In genomic region chr12:40039598-40039997, GRCh38 we compare ENCODE assay signal across 34 cellular contexts.
"Had no signal": no experiment of that assay in that cellular context is flagged by ENCODE, and none has a peak within 500 bp of the region (broad histone marks: within the 10 kb centered on the region; RNA-seq: fewer than 3 reads in every experiment).

No MANE protein-coding gene starts in this region.

- H3K27me3 ChIP-seq: MG63 had no signal

- H3K9ac ChIP-seq: KMS-11 had no signal

- DNase-seq: Karpas-422, MG63, MM.1S, MV-4-11, NCI-H1048, NCI-H1092, NCI-H1092 treated with DMSO at 0.1 percent for 48 hours, NCI-H1105, NCI-H1105 treated with DMSO at 0.1 percent for 48 hours, NCI-H1417 treated with DMSO at 0.1 percent for 48 hours, NCI-H1436, NCI-H1436 treated with DMSO at 0.1 percent for 48 hours, NCI-H146, NCI-H1694, NCI-H1694 treated with DMSO at 0.1 percent for 48 hours, NCI-H187, NCI-H187 treated with DMSO at 0.1 percent for 48 hours, NCI-H1930, NCI-H2029, NCI-H2029 treated with DMSO at 0.1 percent for 48 hours, NCI-H2081, NCI-H2081 treated with DMSO at 0.1 percent for 48 hours, NCI-H2107, NCI-H2171, NCI-H2171 treated with DMSO at 0.1 percent for 48 hours, NCI-H2227 treated with DMSO at 0.1 percent for 48 hours, NCI-H226, NCI-H345, NCI-H446, NCI-H446 treated with DMSO at 0.1 percent for 48 hours, NCI-H510A, NCI-H510A treated with DMSO at 0.1 percent for 48 hours, NCI-H524 had no signal

- H3K4me3 ChIP-seq: MG63 had no signal

- H3K27ac ChIP-seq: KMS-11 had no signal

- H3K4me2 ChIP-seq: KMS-11 had no signal

- H3K36me3 ChIP-seq: MG63 had no signal

- H3K9me3 ChIP-seq: MG63 had no signal
